Comparison of ENCODE assay signal across 8 cellular contexts in genomic region chr21:46285206-46285661, GRCh38. TPM values are rescaled to one million over a fixed set of nuclear protein-coding genes. Genes with fewer than 3 reads are reported as not detected.
DNase-seq lines count a peak whose midpoint lies in the region; ATAC-seq and TF ChIP-seq lines count a peak whose summit lies in the region.

MCM3AP (minus strand) TSS chr21:46285611; CDS start chr21:46285286, 325 bp downstream.

- CTCF ChIA-PET in AG04450 (lab: Charles Lee): interaction anchor here (0.6 to 2.0 kb wide), 5 partner anchors 11 to 312 kb away, joined by 3 to 11 read pairs (median 4); no protein-coding TSS in a partner anchor

- peak within 1 kb of the TSS; percentile 78 for H3K4me3 ChIP-seq in AG04450 (ENCODE audit: low read depth, low read length)
- peak within 1 kb of the TSS; percentile 73 for H3K4me3 ChIP-seq in MM.1S (ENCODE audit: low read length)
- peak within 1 kb of the TSS; percentile 61 to 98 (median 86) for H3K4me3 ChIP-seq in dorsolateral prefrontal cortex

- no peak for DNase-seq in AG04450 (ENCODE audit: low read depth, low spot score)
- no peak for DNase-seq in MM.1S
- no peak for DNase-seq in dorsolateral prefrontal cortex
- no peak for DNase-seq in mucosa of gallbladder (ENCODE audit: low spot score)
- DNase-seq in KG1 (lab: John Stamatoyannopoulos, UW): no peak
- no peak for DNase-seq in NCI-H2171 treated with DMSO at 0.1 percent for 48 hours (lab: John Stamatoyannopoulos, UW)
- DNase-seq in NCI-H446 treated with DMSO at 0.1 percent for 48 hours (lab: John Stamatoyannopoulos, UW): no peak

- no peaks in the 10 kb centered on the region; the same call in 1 of the 2 replicates for H4K20me1 ChIP-seq in MM.1S (ENCODE audit: insufficient read depth, low read length)

- H2AFZ ChIP-seq in MM.1S (ENCODE audit: low read length): peak within 1 kb of the TSS; percentile 66

- POLR2A ChIA-PET in AG04450 (lab: Yijun Ruan, JAX): interaction anchor here (0.7 to 1.3 kb wide), 3 partner anchors 16 to 132 kb away, joined by 3 to 6 read pairs (median 5); partner anchors contain the start of gene C21orf58

- H3K27ac ChIP-seq in AG04450 (ENCODE audit: low read depth, low read length) (peak within 1 kb of the TSS; percentile 83), MM.1S (ENCODE audit: low read length) (peak within 1 kb of the TSS; percentile 78), dorsolateral prefrontal cortex (peak within 1 kb of the TSS; percentile 74 to 98 (median 95))

- peaks cover 16% of the 10 kb centered on the region for H3F3A ChIP-seq in MM.1S (ENCODE audit: insufficient read depth, low read length)

- no peaks in the 10 kb centered on the region for H3K9me2 ChIP-seq in MM.1S (replicated peaks; ENCODE audit: insufficient read depth, low read length)

- H3K4me1 ChIP-seq in MM.1S (ENCODE audit: low read length): peaks cover 22% of the 10 kb centered on the region

- peak within 1 kb of the TSS; percentile 81 for H3K9ac ChIP-seq in MM.1S (ENCODE audit: low read length)

- H3K9me3 ChIP-seq in AG04450 (ENCODE audit: control insufficient read depth, insufficient read depth, low read length) (0 out of 2 replicates have a peak, but pooled peaks cover 2% of the 10 kb centered on the region), MM.1S (replicated peaks; ENCODE audit: insufficient read depth, low read length) (no peaks in the 10 kb centered on the region)

- ATAC-seq in GM21381 (IDR thresholded peaks at IDR 0.05; ENCODE audit: unreplicated experiment): no peak

- peak within 1 kb of the TSS; percentile 58 for H3K4me2 ChIP-seq in MM.1S (ENCODE audit: low read depth, low read length)

- TF ChIP-seq CTCF in AG04450 (IDR thresholded peaks at IDR 0.05; ENCODE audit: low read depth, low read length) (no peak), MM.1S (IDR thresholded peaks at IDR 0.05; ENCODE audit: low read length) (no peak), dorsolateral prefrontal cortex (IDR thresholded peaks at IDR 0.05 in 54 of 56, conservative IDR thresholded peaks at IDR 0.05 in 2 of 56; ENCODE audit: low read depth in 1 of 56, partially characterized antibody in 56 of 56) (no peak)

- H3K79me2 ChIP-seq in MM.1S (ENCODE audit: low read length): peaks cover 60% of the 10 kb centered on the region

- H3K36me3 ChIP-seq in MM.1S (replicated peaks; ENCODE audit: insufficient read depth, low read length): peaks cover 7% of the 10 kb centered on the region; the same call in 1 of the 2 replicates

- H3K27me3 ChIP-seq in AG04450 (ENCODE audit: control insufficient read depth, insufficient read depth, low read length) (no peaks in the 10 kb centered on the region), MM.1S (replicated peaks; ENCODE audit: insufficient read depth, low read length) (no peaks in the 10 kb centered on the region), dorsolateral prefrontal cortex (no peaks in the 10 kb centered on the region)

- intact Hi-C loops in dorsolateral prefrontal cortex (cut with DNase I): loop anchor here in 1 of 2 donors (10.0 kb wide), 1 partner anchor 140 kb away; no protein-coding TSS in a partner anchor

RNA-seq across cellular contexts. Expression of gene MCM3AP, which starts in this region (rescaled TPM):
- polyA plus RNA-seq in AG04450 (2011; rRNA removed): 41.5 and 43.7 TPM in 2 replicates
- 57.6 and 61.1 TPM in 2 replicates for polyA minus RNA-seq in AG04450 (2011; rRNA and poly(A)+ RNA removed)
- 100 to 1,000 TPM in 83 of 120 experiments, 10 to 100 TPM in 37; 83.5 to 136 (median 104) TPM for total RNA-seq in dorsolateral prefrontal cortex
- 107 TPM for total RNA-seq in mucosa of gallbladder
